ENCODE assay signal across 17 cellular contexts in the genomic region with DNA sequence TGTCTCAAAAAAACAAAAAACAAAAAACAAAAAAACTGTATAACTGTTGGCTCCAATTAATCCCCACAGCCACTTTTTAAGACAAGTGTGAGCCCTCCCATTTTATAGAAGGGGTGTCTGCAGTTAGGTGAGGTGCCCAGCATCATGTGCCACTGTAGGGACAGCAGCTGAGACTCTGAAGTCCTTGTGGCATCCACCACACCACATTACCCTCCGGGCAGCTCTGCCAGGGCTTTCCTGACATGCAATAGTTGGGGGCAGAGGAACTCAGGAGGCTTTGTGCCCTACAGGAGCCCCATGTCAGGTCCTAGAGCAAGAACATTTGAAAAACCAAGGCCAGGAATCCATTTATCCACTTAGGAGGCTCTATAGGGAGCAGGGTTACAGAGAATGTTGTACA. TPM values are rescaled to one million over a fixed set of nuclear protein-coding genes. Genes with fewer than 3 reads are reported as not detected.
DNase-seq lines count a peak whose midpoint lies in the region; ATAC-seq and TF ChIP-seq lines count a peak whose summit lies in the region.
"Had no signal": no experiment of that assay in that cellular context is flagged by ENCODE, and none has a peak within 500 bp of the region (broad histone marks: within the 10 kb centered on the region; RNA-seq: fewer than 3 reads in every experiment).

No MANE protein-coding gene starts in this region.

- peaks cover 99% of the 10 kb centered on the region for H4K20me1 ChIP-seq in OCI-LY3 (ENCODE audit: insufficient read depth, low read length)

- DNase-seq in A673 (ENCODE audit: low spot score) (no peak), gastrocnemius medialis (no peak), NCI-H2171 treated with DMSO at 0.1 percent for 48 hours (lab: John Stamatoyannopoulos, UW) (no peak)
- DNase-seq in stimulated activated CD4-positive, alpha-beta T cell treated with anti-CD3 and anti-CD28 coated beads, Interleukin-2, amount 100 ng/mL, for 24 hours, result no peak
- DNase-seq: activated CD8-positive, alpha-beta T cell treated with anti-CD3 and anti-CD28 coated beads for 36 hours; activated effector memory CD4-positive, alpha-beta T cell treated with Interleukin-2 at 50 U/mL for 16 hours; effector memory CD8-positive, alpha-beta T cell; foreskin melanocyte; MM.1S; NCI-H2081 treated with DMSO at 0.1 percent for 48 hours; posterior cingulate gyrus; SJCRH30; stimulated activated CD4-positive, alpha-beta T cell treated with anti-CD3 and anti-CD28 coated beads, Interleukin-2, amount 100 ng/mL, for 48 hours had no signal

- peaks cover 100% of the 10 kb centered on the region for H3K79me2 ChIP-seq in OCI-LY3 (ENCODE audit: low read length)

- peak overlapping the region; percentile 54 for H3K27ac ChIP-seq in A673 (ENCODE audit: low read depth, low read length, poor library complexity, severe bottlenecking)
- peak overlapping the region; percentile 13 for H3K27ac ChIP-seq in OCI-LY3 (ENCODE audit: low read length)
- peak overlapping the region; percentile 90 to 96 (median 92) for H3K27ac ChIP-seq in gastroesophageal sphincter
- peak overlapping the region; percentile 79 to 86 (median 81) for H3K27ac ChIP-seq in gastrocnemius medialis
- H3K27ac ChIP-seq: SJCRH30 had no signal

- H3K9ac ChIP-seq in OCI-LY3 (ENCODE audit: low read length), result no peak overlapping the region

- 83% methylated on average over 1 of the region's 1 CpG; no CpG with 5 or more reads in 1 of the 2 donors for WGBS in gastroesophageal sphincter (ENCODE audit: low coverage in 1 of 2), 2 donors

- no peak overlapping the region for H3K4me3 ChIP-seq in A673 (ENCODE audit: low read depth, low read length, poor library complexity, severe bottlenecking)
- H3K4me3 ChIP-seq in OCI-LY3 (ENCODE audit: low read length), result no peak overlapping the region
- H3K4me3 ChIP-seq in gastroesophageal sphincter, result no peak overlapping the region
- H3K4me3 ChIP-seq in gastrocnemius medialis, result peak overlapping the region in 1 of 4 donors; percentile 25
- H3K4me3 ChIP-seq: SJCRH30 had no signal

- no TSS peak for BruUV-seq in A673 (replicated peaks; lab: Mats Ljungman, UMichigan)

- no peak overlapping the region for H3K4me2 ChIP-seq in OCI-LY3 (ENCODE audit: low read length)

- POLR2A ChIA-PET in A673 (lab: Charles Lee; ENCODE audit: low non-redundant PET), result no interaction called here

- H3K4me1 ChIP-seq in A673 (ENCODE audit: insufficient read depth, low read length, poor library complexity, severe bottlenecking), result peaks cover 47% of the 10 kb centered on the region
- H3K4me1 ChIP-seq in OCI-LY3 (ENCODE audit: low read length), result peaks cover 66% of the 10 kb centered on the region
- peaks cover 39 to 90% (median 78%) of the 10 kb centered on the region in 3 donors for H3K4me1 ChIP-seq in gastroesophageal sphincter
- peaks cover 90 to 93% of the 10 kb centered on the region in 2 donors for H3K4me1 ChIP-seq in gastrocnemius medialis
- H3K4me1 ChIP-seq: SJCRH30 had no signal

- CTCF ChIA-PET in A673 (lab: Charles Lee), result no interaction called here

- TF ChIP-seq POLR2A in gastroesophageal sphincter (IDR thresholded peaks at IDR 0.05) (no peak), gastrocnemius medialis (IDR thresholded peaks at IDR 0.05) (no peak)

- in situ Hi-C loops in gastrocnemius medialis (cut with MboI; ENCODE audit: low sequenced_read_pairs in 4 of 4), result loop anchor here (10.0 to 25.0 kb wide), 3 partner anchors 125 to 387 kb away; a partner anchor contains a TSS

- H3K36me3 ChIP-seq in A673 (ENCODE audit: insufficient read depth, low read length, poor library complexity, severe bottlenecking) (no peaks in the 10 kb centered on the region), OCI-LY3 (replicated peaks; ENCODE audit: low read depth, low read length) (peaks cover 88% of the 10 kb centered on the region), gastroesophageal sphincter (no peaks in the 10 kb centered on the region), gastrocnemius medialis (peaks cover 0 to 7% of the 10 kb centered on the region in 2 donors)
- H3K36me3 ChIP-seq: SJCRH30 had no signal

- TF ChIP-seq EP300 in gastroesophageal sphincter (IDR thresholded peaks at IDR 0.05), result no peak

- ATAC-seq in gastroesophageal sphincter, result no peak
- no peak for ATAC-seq in gastrocnemius medialis
- no peak for ATAC-seq in esophagus mucosa
- ATAC-seq in GM19328 (IDR thresholded peaks at IDR 0.05; ENCODE audit: unreplicated experiment), result no peak
- ATAC-seq: activated CD8-positive, alpha-beta T cell treated with anti-CD3 and anti-CD28 coated beads for 36 hours; effector memory CD8-positive, alpha-beta T cell had no signal

- H3K9me3 ChIP-seq in A673 (ENCODE audit: low read depth, low read length, poor library complexity, severe bottlenecking) (no peaks in the 10 kb centered on the region), OCI-LY3 (ENCODE audit: insufficient read depth, low read length) (no peaks in the 10 kb centered on the region), gastroesophageal sphincter (no peaks in the 10 kb centered on the region), gastrocnemius medialis (no peaks in the 10 kb centered on the region)
- H3K9me3 ChIP-seq: SJCRH30 had no signal

- no peak overlapping the region for H2AFZ ChIP-seq in OCI-LY3 (ENCODE audit: low read depth, low read length)

- TF ChIP-seq CTCF in A673 (conservative IDR thresholded peaks at IDR 0.05; ENCODE audit: low read depth, low read length), result no peak
- TF ChIP-seq CTCF in OCI-LY3 (IDR thresholded peaks at IDR 0.05; ENCODE audit: low read depth, low read length), result no peak
- TF ChIP-seq CTCF in gastroesophageal sphincter (IDR thresholded peaks at IDR 0.05), result no peak
- TF ChIP-seq CTCF in gastrocnemius medialis (IDR thresholded peaks at IDR 0.05 in 4 of 5, conservative IDR thresholded peaks at IDR 0.05 in 1 of 5), result no peak

- H3K27me3 ChIP-seq in A673 (replicated peaks; ENCODE audit: insufficient read depth, low read depth, low read length, poor library complexity) (no peaks in the 10 kb centered on the region), OCI-LY3 (ENCODE audit: low read depth, low read length) (no peaks in the 10 kb centered on the region), gastroesophageal sphincter (no peaks in the 10 kb centered on the region), gastrocnemius medialis (no peaks in the 10 kb centered on the region)

- intact Hi-C loops in A673 (cut with micrococcal nuclease; ENCODE audit: unreplicated experiment), result loop anchor here (5.0 kb wide), 1 partner anchor 77 kb away; a partner anchor contains a TSS
- intact Hi-C loops in gastrocnemius medialis (cut with DNase I; ENCODE audit: low total_unique reads), result no loop called here

RNA-seq across cellular contexts. Expression of a gene that starts 17.3 kb away (rescaled TPM):
- 58.5 and 64.9 TPM in 2 replicates for total RNA-seq in A673 (2021)
- total RNA-seq in gastroesophageal sphincter, result 100 to 1,000 TPM; 241 to 418 (median 291) TPM
- total RNA-seq in gastrocnemius medialis, result 100 to 1,000 TPM in 2 of 4 donors, 10 to 100 TPM in 2; 72.9 to 153 (median 100) TPM
- 11.3 TPM for total RNA-seq in esophagus mucosa

RNA-seq across cellular contexts. Expression of a gene that starts 51.8 kb away (rescaled TPM):
- total RNA-seq in A673 (2021) (19.3 and 27.2 TPM in 2 replicates), gastroesophageal sphincter (10 to 100 TPM in 2 of 4 donors, 1 to 10 TPM in 2; 7.6 to 14.5 (median 10.4) TPM), gastrocnemius medialis (1 to 10 TPM; 2.2 to 5.1 (median 3.0) TPM), esophagus mucosa (21.8 TPM)

Comparison
In these comparisons a context has a peak if more than half of its experiments do, and no peak if none do; other contexts are left out.
1. H3K27ac ChIP-seq: peak in every context shown above with its lines; median percentile 92 in gastroesophageal sphincter; 81 in gastrocnemius medialis; 54 in A673; 13 in OCI-LY3.